9 cellular contexts compared by ENCODE assay signal in the genomic region with DNA sequence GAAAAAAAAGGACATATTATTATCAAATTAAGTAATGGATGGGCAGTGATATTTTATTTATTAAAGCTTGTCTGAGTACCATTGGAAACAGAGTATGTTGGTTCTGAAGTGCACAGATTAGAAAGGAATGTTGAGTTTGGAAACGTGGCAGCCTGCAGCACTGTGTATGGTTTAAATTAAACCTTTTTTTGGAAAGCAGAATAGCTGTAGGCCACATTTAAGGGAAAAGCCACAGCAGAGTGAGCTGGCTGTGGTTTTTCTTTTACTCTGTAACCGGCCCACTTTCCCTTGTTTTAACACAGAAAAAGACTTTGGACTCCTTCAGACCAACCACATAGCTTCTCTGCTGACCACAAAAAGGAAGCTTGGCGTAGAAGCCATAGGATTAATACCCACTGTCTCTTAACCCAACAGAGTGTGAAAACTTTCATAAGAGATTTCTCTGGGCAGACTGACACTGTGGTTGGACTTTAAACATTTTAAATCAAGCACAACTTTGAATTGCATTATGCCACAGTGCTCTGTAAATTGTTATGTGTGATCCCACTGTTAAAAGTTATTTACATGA.
DNase-seq lines count a peak whose midpoint lies in the region; ATAC-seq and TF ChIP-seq lines count a peak whose summit lies in the region.
"Had no signal": no experiment of that assay in that cellular context is flagged by ENCODE, and none has a peak within 500 bp of the region (broad histone marks: within the 10 kb centered on the region; RNA-seq: fewer than 3 reads in every experiment).

No MANE protein-coding gene starts in this region.

- H3K4me1 Mint-ChIP-seq in CD14-positive monocyte = peaks cover 30% of the 10 kb centered on the region

- H3K27ac Mint-ChIP-seq in CD14-positive monocyte = peak overlapping the region in 1 of 7 donors; percentile 44
- H3K27ac Mint-ChIP-seq: T-cell had no signal

- H3K9me3 Mint-ChIP-seq in CD14-positive monocyte = no peaks in the 10 kb centered on the region
- H3K9me3 Mint-ChIP-seq: T-cell had no signal

- intact Hi-C loops in sciatic nerve (cut with DNase I) = no loop called here
- intact Hi-C loops in CD14-positive monocyte (cut with micrococcal nuclease) = no loop called here

- DNase-seq in GF-D8 (lab: John Stamatoyannopoulos, UW) = peak; percentile 45
- DNase-seq in SK-MEL-5 (ENCODE audit: low read depth, low spot score) = peak; percentile 45
- peak; percentile 94 for DNase-seq in fibroblast of peridontal ligament (ENCODE audit: extremely low read depth)
- no peak for DNase-seq in sciatic nerve (ENCODE audit: low spot score)
- DNase-seq in activated CD4-positive, CD25-positive, alpha-beta regulatory T cell treated with anti-CD3 and anti-CD28 coated beads, Interleukin-2, amount 50 U/mL, for 72 hours = no peak
- no peak for DNase-seq in CD14-positive monocyte (ENCODE audit: low spot score)
- DNase-seq: T-cell had no signal

- no peak for TF ChIP-seq CTCF in CD14-positive monocyte (IDR thresholded peaks at IDR 0.05)

- peaks cover 5% of the 10 kb centered on the region in 2 donors for H3K36me3 Mint-ChIP-seq in CD14-positive monocyte

- peaks cover 0 to 2% (median 1%) of the 10 kb centered on the region in 3 donors for H3K27me3 Mint-ChIP-seq in CD14-positive monocyte (ENCODE audit: low read depth in 3 of 3)
- H3K27me3 Mint-ChIP-seq: T-cell had no signal

- in situ Hi-C loops in SK-MEL-5 (cut with HindIII; ENCODE audit: low pct_unique_long_range_greater_than_20kb, low sequenced_read_pairs) = no loop called here

- H3K4me3 Mint-ChIP-seq in CD14-positive monocyte = peak overlapping the region in 1 of 2 donors; percentile 7

- ATAC-seq in sciatic nerve = peak; percentile 65
- ATAC-seq in HG02970 (IDR thresholded peaks at IDR 0.05; ENCODE audit: low FRiP score, unreplicated experiment) = no peak
- ATAC-seq in GM19455 (IDR thresholded peaks at IDR 0.05; ENCODE audit: unreplicated experiment) = no peak

Comparison
In these comparisons a context has a peak if more than half of its experiments do, and no peak if none do; other contexts are left out.
1. DNase-seq: peak in GF-D8 (single experiment), SK-MEL-5 (single experiment) and fibroblast of peridontal ligament (single experiment); none in sciatic nerve (single experiment), activated CD4-positive, CD25-positive, alpha-beta regulatory T cell treated with anti-CD3 and anti-CD28 coated beads, Interleukin-2, amount 50 U/mL, for 72 hours (single experiment) and CD14-positive monocyte (single experiment).